ENCODE assay signal across 16 cellular contexts in the genomic region with DNA sequence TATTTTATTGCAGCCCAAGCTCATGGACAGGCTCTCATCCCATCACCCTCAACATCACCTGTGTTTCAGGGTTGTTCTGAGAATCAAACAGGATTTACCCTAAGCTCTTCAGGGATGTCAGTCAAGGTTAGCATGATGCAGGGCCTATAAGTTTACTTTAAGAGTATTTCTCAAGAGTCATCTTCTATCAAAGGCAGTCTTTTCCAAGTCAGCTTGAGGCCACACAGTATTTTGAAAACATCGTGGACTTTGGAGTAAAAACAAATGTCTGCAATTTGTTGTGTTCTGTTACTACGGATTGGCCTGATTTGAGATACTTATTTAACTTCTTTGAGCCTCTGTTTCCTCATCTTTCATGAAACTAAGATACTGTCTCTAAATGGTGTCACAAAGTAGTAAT. TPM values are rescaled to one million over a fixed set of nuclear protein-coding genes. Genes with fewer than 3 reads are reported as not detected.
DNase-seq lines count a peak whose midpoint lies in the region; ATAC-seq and TF ChIP-seq lines count a peak whose summit lies in the region.
"Had no signal": no experiment of that assay in that cellular context is flagged by ENCODE, and none has a peak within 500 bp of the region (broad histone marks: within the 10 kb centered on the region; RNA-seq: fewer than 3 reads in every experiment).

No MANE protein-coding gene starts in this region.

- POLR2A ChIA-PET in SK-N-SH (lab: Yijun Ruan, JAX): no interaction called here

- no peak; the same call in 2 of the 3 replicates for ATAC-seq in SK-N-SH treated with all-trans-retinoic acid at 6 μM for 48 hours
- no peak for ATAC-seq in GM18907 (IDR thresholded peaks at IDR 0.05; ENCODE audit: unreplicated experiment)

- H3K79me2 ChIP-seq in SK-N-SH (ENCODE audit: insufficient read depth) (no peaks in the 10 kb centered on the region), fibroblast of lung (ENCODE audit: control insufficient read depth, insufficient read depth, low read length) (no peaks in the 10 kb centered on the region)

- H3K4me3 ChIP-seq in SK-N-SH (ENCODE audit: low read depth in 2 of 2, low read length in 1 of 2) (no peak overlapping the region), SJSA1 (no peak overlapping the region), fibroblast of lung (replicated peaks in 1 of 4; ENCODE audit: control extremely low read depth in 1 of 4, insufficient read depth in 1 of 4, low read depth in 3 of 4, low read length in 4 of 4) (no peak overlapping the region), skeletal muscle satellite cell (ENCODE audit: low read length) (no peak overlapping the region), sigmoid colon (no peak overlapping the region)
- H3K4me3 ChIP-seq: BLaER1 treated with 17β-estradiol and CSF1 and Interleukin-3, amounts not matched to agents 10 nM and 100 nM had no signal

- H3K27me3 ChIP-seq in SK-N-SH (ENCODE audit: insufficient read depth): no peaks in the 10 kb centered on the region
- no peaks in the 10 kb centered on the region for H3K27me3 ChIP-seq in SJSA1 (replicated peaks)
- H3K27me3 ChIP-seq in fibroblast of lung (ENCODE audit: control insufficient read depth, insufficient read depth, low read length): no peaks in the 10 kb centered on the region
- no peaks in the 10 kb centered on the region for H3K27me3 ChIP-seq in skeletal muscle satellite cell (ENCODE audit: control insufficient read depth, insufficient read depth, low read length)
- no peaks in the 10 kb centered on the region for H3K27me3 ChIP-seq in sigmoid colon
- H3K27me3 ChIP-seq: BLaER1 treated with 17β-estradiol and CSF1 and Interleukin-3, amounts not matched to agents 10 nM and 100 nM had no signal

- no peaks in the 10 kb centered on the region for H3K9me2 ChIP-seq in SK-N-SH

- H3K9me3 ChIP-seq in SK-N-SH (no peaks in the 10 kb centered on the region; the same call in 1 of the 2 replicates), SJSA1 (replicated peaks) (no peaks in the 10 kb centered on the region), fibroblast of lung (ENCODE audit: control insufficient read depth, insufficient read depth, low read depth, low read length) (no peaks in the 10 kb centered on the region), skeletal muscle satellite cell (replicated peaks; ENCODE audit: low read length) (no peaks in the 10 kb centered on the region), sigmoid colon (no peaks in the 10 kb centered on the region)

- no peak for TF ChIP-seq POLR2A in sigmoid colon (IDR thresholded peaks at IDR 0.05)

- intact Hi-C loops in sigmoid colon (cut with DNase I): no loop called here

- CTCF ChIA-PET in SK-N-SH (lab: Yijun Ruan, JAX): no interaction called here

- H3K4me1 ChIP-seq in SK-N-SH (ENCODE audit: control insufficient read depth in 1 of 2, insufficient read depth in 2 of 2, low read depth in 1 of 2, low read length in 1 of 2) (peaks cover 2 to 17% of the 10 kb centered on the region in 2 experiments; a peak in 3 of 4 replicates), SJSA1 (replicated peaks) (peaks cover 17% of the 10 kb centered on the region), fibroblast of lung (ENCODE audit: control insufficient read depth, extremely low read depth, insufficient read depth, low read length) (peaks cover 7% of the 10 kb centered on the region), skeletal muscle satellite cell (ENCODE audit: control insufficient read depth, insufficient read depth, low read length) (peaks cover 29% of the 10 kb centered on the region), sigmoid colon (no peaks in the 10 kb centered on the region)

- H3K4me2 ChIP-seq in SK-N-SH (0 out of 2 replicates have a peak overlapping the region, but pooled peaks have one; percentile 55), fibroblast of lung (ENCODE audit: extremely low read depth, insufficient read depth, low read length) (peak overlapping the region; percentile 61), skeletal muscle satellite cell (ENCODE audit: low read length) (peak overlapping the region; percentile 83)

- DNase-seq in SK-N-SH (no peak), SJSA1 (ENCODE audit: low read depth in 1 of 2, low spot score in 2 of 2) (no peak), fibroblast of lung (ENCODE audit: low read depth in 2 of 2) (peak in 1 of 2 donors; percentile 23), NCI-H69 (lab: John Stamatoyannopoulos, UW) (no peak), sigmoid colon (no peak)
- DNase-seq: DMS153, H7, Kasumi-1, NCI-H187 treated with DMSO at 0.1 percent for 48 hours, NCI-H510A had no signal

- H3K36me3 ChIP-seq in SK-N-SH (replicated peaks in 1 of 2; ENCODE audit: control insufficient read depth in 1 of 2, insufficient read depth in 2 of 2, low read length in 1 of 2) (peaks cover 0 to 4% of the 10 kb centered on the region in 2 experiments), SJSA1 (no peaks in the 10 kb centered on the region), fibroblast of lung (ENCODE audit: control insufficient read depth, insufficient read depth, low read length) (no peaks in the 10 kb centered on the region), skeletal muscle satellite cell (ENCODE audit: insufficient read depth, low read length) (no peaks in the 10 kb centered on the region), sigmoid colon (no peaks in the 10 kb centered on the region)
- H3K36me3 ChIP-seq: BLaER1 treated with 17β-estradiol and CSF1 and Interleukin-3, amounts not matched to agents 10 nM and 100 nM had no signal

- H3F3A ChIP-seq in SK-N-SH (replicated peaks; ENCODE audit: insufficient read depth): peaks cover 18% of the 10 kb centered on the region

- H4K20me1 ChIP-seq in SK-N-SH (ENCODE audit: insufficient read depth) (no peaks in the 10 kb centered on the region), fibroblast of lung (ENCODE audit: control insufficient read depth, extremely low read depth, insufficient read depth, low read length) (no peaks in the 10 kb centered on the region)
- H4K20me1 ChIP-seq: BLaER1 treated with 17β-estradiol and CSF1 and Interleukin-3, amounts not matched to agents 10 nM and 100 nM had no signal

- TF ChIP-seq CTCF in SK-N-SH (IDR thresholded peaks at IDR 0.05): no peak
- TF ChIP-seq CTCF in fibroblast of lung (conservative IDR thresholded peaks at IDR 0.05 in 1 of 2, IDR thresholded peaks at IDR 0.05 in 1 of 2; ENCODE audit: low read depth in 1 of 2, low read length in 2 of 2): no peak
- TF ChIP-seq CTCF in sigmoid colon (IDR thresholded peaks at IDR 0.05): no peak

- H3K9ac ChIP-seq in SK-N-SH (no peak overlapping the region), fibroblast of lung (ENCODE audit: insufficient read depth, low read length) (no peak overlapping the region), skeletal muscle satellite cell (ENCODE audit: low read depth, low read length) (peak overlapping the region; percentile 80)
- H3K9ac ChIP-seq: BLaER1 treated with 17β-estradiol and CSF1 and Interleukin-3, amounts not matched to agents 10 nM and 100 nM had no signal

- H3K27ac ChIP-seq in SK-N-SH (ENCODE audit: low read depth in 2 of 2, low read length in 1 of 2): peak overlapping the region in 1 of 2 experiments; percentile 78; a peak in 1 of 4 replicates
- peak overlapping the region; percentile 41; the same call in 1 of the 2 replicates for H3K27ac ChIP-seq in SJSA1
- H3K27ac ChIP-seq in fibroblast of lung (ENCODE audit: insufficient read depth, low read length): peak overlapping the region; percentile 82
- no peak overlapping the region for H3K27ac ChIP-seq in sigmoid colon
- H3K27ac ChIP-seq: 22Rv1, RWPE1 had no signal

- WGBS in SK-N-SH (ENCODE audit: low lambda C conversion rate): 96% methylated on average over 2 of the region's 2 CpGs
- WGBS in sigmoid colon, 2 donors: 87 to 92% methylated on average over 2 of the region's 2 CpGs

- TF ChIP-seq EP300 in SK-N-SH (IDR thresholded peaks at IDR 0.05; ENCODE audit: borderline replicate concordance in 1 of 2, low read depth in 1 of 2, low read length in 1 of 2) (no peak), sigmoid colon (IDR thresholded peaks at IDR 0.05) (no peak)

- no peak for TF ChIP-seq RAD21 in SK-N-SH (IDR thresholded peaks at IDR 0.05; ENCODE audit: low read length)

- H2AFZ ChIP-seq in SK-N-SH (ENCODE audit: low read depth) (peak overlapping the region; percentile 74; the same call in 1 of the 2 replicates), fibroblast of lung (ENCODE audit: low read length) (no peak overlapping the region)

TF ChIP-seq in SK-N-SH, 30 proteins besides CTCF, POLR2A, EP300 and RAD21 (continues in another document):
- no peak for TF ChIP-seq NRF1 (IDR thresholded peaks at IDR 0.05; ENCODE audit: low read depth, low read length)

TF ChIP-seq in SK-N-SH treated with all-trans-retinoic acid at 6 μM for 48 hours, 23 proteins besides CTCF, POLR2A, EP300 and RAD21 (continues in another document):
- TF ChIP-seq, protein P1, sequence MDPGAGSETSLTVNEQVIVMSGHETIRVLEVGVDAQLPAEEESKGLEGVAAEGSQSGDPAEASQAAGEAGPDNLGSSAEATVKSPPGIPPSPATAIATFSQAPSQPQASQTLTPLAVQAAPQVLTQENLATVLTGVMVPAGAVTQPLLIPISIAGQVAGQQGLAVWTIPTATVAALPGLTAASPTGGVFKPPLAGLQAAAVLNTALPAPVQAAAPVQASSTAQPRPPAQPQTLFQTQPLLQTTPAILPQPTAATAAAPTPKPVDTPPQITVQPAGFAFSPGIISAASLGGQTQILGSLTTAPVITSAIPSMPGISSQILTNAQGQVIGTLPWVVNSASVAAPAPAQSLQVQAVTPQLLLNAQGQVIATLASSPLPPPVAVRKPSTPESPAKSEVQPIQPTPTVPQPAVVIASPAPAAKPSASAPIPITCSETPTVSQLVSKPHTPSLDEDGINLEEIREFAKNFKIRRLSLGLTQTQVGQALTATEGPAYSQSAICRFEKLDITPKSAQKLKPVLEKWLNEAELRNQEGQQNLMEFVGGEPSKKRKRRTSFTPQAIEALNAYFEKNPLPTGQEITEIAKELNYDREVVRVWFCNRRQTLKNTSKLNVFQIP (CRISPR knock-in tag; IDR thresholded peaks at IDR 0.05; ENCODE audit: borderline replicate concordance, low read depth): no peak
- TF ChIP-seq BACH2 (CRISPR knock-in tag; IDR thresholded peaks at IDR 0.05; ENCODE audit: borderline replicate concordance): no peak
- TF ChIP-seq ZNF565 (CRISPR knock-in tag; conservative IDR thresholded peaks at IDR 0.05; ENCODE audit: low read depth): no peak
- TF ChIP-seq TOX (CRISPR knock-in tag; IDR thresholded peaks at IDR 0.05; ENCODE audit: borderline replicate concordance): no peak

RNA-seq across cellular contexts. Expression of a gene that starts 42.0 kb away (rescaled TPM):
- 129 and 149 TPM in 2 replicates for polyA plus RNA-seq in SK-N-SH (2012; rRNA removed)
- 125 and 142 TPM in 2 replicates for polyA plus RNA-seq in SK-N-SH (2012; cell fraction: cytosol; rRNA removed)
- polyA plus RNA-seq in SK-N-SH (2012; cell fraction: nucleus; rRNA removed): 100 and 136 TPM in 2 replicates
- 63.0 and 85.9 TPM in 2 replicates for total RNA-seq in SJSA1 (2014; rRNA removed; shearing (Covaris generic))
- 362 and 373 TPM in 2 replicates for total RNA-seq in fibroblast of lung
- 187 and 307 TPM in 2 replicates for polyA plus RNA-seq in fibroblast of lung
- polyA plus RNA-seq in fibroblast of lung (2012): 195 and 285 TPM in 2 replicates
- polyA minus RNA-seq in fibroblast of lung (ENCODE audit: low replicate concordance): 203 and 273 TPM in 2 replicates
- total RNA-seq in skeletal muscle satellite cell (2012; rRNA removed): 292 and 302 TPM in 2 replicates
- 10 to 100 TPM; 44.1 to 52.4 (median 46.9) TPM for total RNA-seq in sigmoid colon
- polyA plus RNA-seq in sigmoid colon: 10 to 100 TPM in 2 of 3 donors, 1 to 10 TPM in 1; 3.6 to 24.0 (median 18.3) TPM

Comparison
In these comparisons a context has a peak if more than half of its experiments do, and no peak if none do; other contexts are left out.
1. H3K27ac ChIP-seq: peak in SJSA1 (single experiment) and fibroblast of lung (single experiment); none in sigmoid colon (0 of 4).
2. Peak in every context shown above with its lines, with median percentiles within 50 percentile points of each other: H3K4me2 ChIP-seq.